In the genomic region with DNA sequence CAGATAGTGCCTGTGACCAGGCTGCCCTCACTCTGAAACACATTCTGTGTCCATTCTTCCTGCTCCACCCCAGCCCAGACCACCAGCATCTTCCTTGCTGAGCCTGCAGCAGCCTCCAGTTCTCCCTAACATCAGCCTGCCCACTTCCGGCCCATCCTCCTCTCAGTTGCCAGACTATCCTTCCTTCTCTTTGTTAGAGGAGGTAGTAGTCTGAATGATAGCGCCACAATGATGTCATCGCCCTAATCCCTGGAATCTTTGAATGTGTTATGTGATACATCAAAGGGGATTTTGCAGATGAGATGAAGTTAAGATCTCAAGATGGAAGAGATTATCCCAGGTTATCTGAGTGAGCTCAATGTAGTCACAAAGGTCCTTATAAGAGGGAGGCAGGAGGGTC, we compare ENCODE assay signal across 17 cellular contexts. TPM values are rescaled to one million over a fixed set of nuclear protein-coding genes. Genes with fewer than 3 reads are reported as not detected.
"Had no signal": no experiment of that assay in that cellular context is flagged by ENCODE, and none has a peak within 500 bp of the region (broad histone marks: within the 10 kb centered on the region; RNA-seq: fewer than 3 reads in every experiment).

No MANE protein-coding gene starts in this region.

- H3K27ac ChIP-seq: brain microvascular endothelial cell, lower lobe of right lung, neutrophil, tibial nerve had no signal

- H3K27me3 ChIP-seq: tibial nerve had no signal

- H3K9me3 Mint-ChIP-seq: activated CD8-positive, alpha-beta T cell treated with anti-CD3 and anti-CD28 coated beads for 36 hours; activated naive CD4-positive, alpha-beta T cell treated with anti-CD3 and anti-CD28 coated beads for 36 hours; activated T-helper 1 cell treated with anti-CD3 and anti-CD28 coated beads, Interleukin-12 subunit alpha, Interleukin-12 subunit beta, Interleukin-2, Interleukin-4 antibody, amounts not matched to agents 30 ng/mL and 10 ng/mL and 1 ng/mL, durations not matched to agents 14 hours and 24 hours and 36 hours; dendritic cell treated with granulocyte-macrophage colony-stimulating factor and Interleukin-4, amounts not matched to agents 40 ng/mL and 50 ng/mL, for 4 days; mesothelial cell of epicardium; stimulated activated naive B cell treated with anti-CD40 and anti-IgM and Interleukin-4, amounts not matched to agents 10 μg/mL and 1 μg/mL and 100 μg/mL, for 72 hours had no signal

- H3K27ac Mint-ChIP-seq: activated CD8-positive, alpha-beta T cell treated with anti-CD3 and anti-CD28 coated beads for 36 hours; activated naive CD4-positive, alpha-beta T cell treated with anti-CD3 and anti-CD28 coated beads for 36 hours; activated T-helper 1 cell treated with anti-CD3 and anti-CD28 coated beads, Interleukin-12 subunit alpha, Interleukin-12 subunit beta, Interleukin-2, Interleukin-4 antibody, amounts not matched to agents 30 ng/mL and 10 ng/mL and 1 ng/mL, durations not matched to agents 14 hours and 24 hours and 36 hours; dendritic cell treated with granulocyte-macrophage colony-stimulating factor and Interleukin-4, amounts not matched to agents 40 ng/mL and 50 ng/mL, for 4 days; mesothelial cell of epicardium; stimulated activated naive B cell treated with anti-CD40 and anti-IgM and Interleukin-4, amounts not matched to agents 10 μg/mL and 1 μg/mL and 100 μg/mL, for 72 hours had no signal

- H3K36me3 Mint-ChIP-seq: mesothelial cell of epicardium; stimulated activated naive B cell treated with anti-CD40 and anti-IgM and Interleukin-4, amounts not matched to agents 10 μg/mL and 1 μg/mL and 100 μg/mL, for 72 hours had no signal

- H3K9me3 ChIP-seq: lower lobe of right lung, neutrophil, tibial nerve had no signal

- H3K4me3 ChIP-seq: lower lobe of right lung, tibial nerve had no signal

- H3K4me3 Mint-ChIP-seq: activated CD8-positive, alpha-beta T cell treated with anti-CD3 and anti-CD28 coated beads for 36 hours; activated naive CD4-positive, alpha-beta T cell treated with anti-CD3 and anti-CD28 coated beads for 36 hours; activated T-helper 1 cell treated with anti-CD3 and anti-CD28 coated beads, Interleukin-12 subunit alpha, Interleukin-12 subunit beta, Interleukin-2, Interleukin-4 antibody, amounts not matched to agents 30 ng/mL and 10 ng/mL and 1 ng/mL, durations not matched to agents 14 hours and 24 hours and 36 hours; dendritic cell treated with granulocyte-macrophage colony-stimulating factor and Interleukin-4, amounts not matched to agents 40 ng/mL and 50 ng/mL, for 4 days; mesothelial cell of epicardium; stimulated activated naive B cell treated with anti-CD40 and anti-IgM and Interleukin-4, amounts not matched to agents 10 μg/mL and 1 μg/mL and 100 μg/mL, for 72 hours had no signal

- DNase-seq: activated CD4-positive, alpha-beta T cell treated with anti-CD3 and anti-CD28 coated beads for 4 hours; activated CD8-positive, alpha-beta memory T cell treated with anti-CD3 and anti-CD28 coated beads, Interleukin-2, amount 50 U/mL, for 48 hours; activated CD8-positive, alpha-beta T cell treated with anti-CD3 and anti-CD28 coated beads for 36 hours; activated naive CD4-positive, alpha-beta T cell treated with anti-CD3 and anti-CD28 coated beads for 36 hours; amniotic stem cell; brain microvascular endothelial cell; hypothalamus; lower lobe of right lung; stimulated activated naive B cell treated with anti-CD40 and anti-IgM and Interleukin-4, amounts not matched to agents 10 μg/mL and 1 μg/mL and 100 μg/mL, for 72 hours; T1000 had no signal

- H3K36me3 ChIP-seq: brain microvascular endothelial cell, lower lobe of right lung, neutrophil, tibial nerve had no signal

- ATAC-seq: activated CD8-positive, alpha-beta T cell treated with anti-CD3 and anti-CD28 coated beads for 36 hours; lower lobe of right lung; right cardiac atrium; stimulated activated naive B cell treated with anti-CD40 and anti-IgM and Interleukin-4, amounts not matched to agents 10 μg/mL and 1 μg/mL and 100 μg/mL, for 72 hours had no signal

RNA-seq across cellular contexts. Expression of a gene that starts 26.2 kb away (rescaled TPM):
- total RNA-seq: activated CD8-positive, alpha-beta T cell treated with anti-CD3 and anti-CD28 coated beads for 36 hours; activated naive CD4-positive, alpha-beta T cell treated with anti-CD3 and anti-CD28 coated beads for 36 hours; activated T-helper 1 cell treated with anti-CD3 and anti-CD28 coated beads, Interleukin-12 subunit alpha, Interleukin-12 subunit beta, Interleukin-2, Interleukin-4 antibody, amounts not matched to agents 30 ng/mL and 10 ng/mL and 1 ng/mL, durations not matched to agents 14 hours and 24 hours and 36 hours; epithelial cell of proximal tubule had no signal
